Comparison of ENCODE assay signal across 30 cellular contexts in the genomic region with DNA sequence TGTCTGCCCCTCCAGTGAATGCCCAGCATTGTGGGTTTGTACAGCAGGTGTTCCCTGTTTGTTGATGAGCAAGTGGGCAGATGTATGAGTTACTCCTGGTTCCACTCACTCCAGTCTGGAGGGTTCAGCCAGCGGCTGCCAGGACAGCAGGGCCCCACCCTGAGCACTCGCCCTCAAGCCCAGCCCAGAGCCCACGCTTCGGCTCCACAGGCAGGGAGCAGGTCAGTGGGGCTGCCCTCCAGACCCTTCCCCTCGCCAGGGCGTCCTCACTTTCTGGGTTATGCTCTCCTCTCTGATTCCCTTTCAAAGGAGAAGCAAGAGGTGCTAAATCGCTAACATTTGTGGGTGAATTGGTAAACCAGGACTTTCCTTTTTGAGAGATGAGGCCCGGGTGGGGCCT. TPM values are rescaled to one million over a fixed set of nuclear protein-coding genes. Genes with fewer than 3 reads are reported as not detected.
"Had no signal": no experiment of that assay in that cellular context is flagged by ENCODE, and none has a peak within 500 bp of the region (broad histone marks: within the 10 kb centered on the region; RNA-seq: fewer than 3 reads in every experiment).

No MANE protein-coding gene starts in this region.

- H2AFZ ChIP-seq: neural progenitor cell had no signal

- ATAC-seq: effector memory CD8-positive, alpha-beta T cell; left ventricle myocardium superior; mucosa of descending colon; psoas muscle; right cardiac atrium; stimulated activated naive B cell treated with anti-CD40 and anti-IgM and Interleukin-4, amounts not matched to agents 10 μg/mL and 1 μg/mL and 100 μg/mL, for 72 hours; upper lobe of right lung had no signal

- H3K4me1 ChIP-seq: neural progenitor cell, psoas muscle, uterus had no signal

- DNase-seq: cortex of kidney; effector memory CD8-positive, alpha-beta T cell; erythroblast; esophagus squamous epithelium; hypothalamus; immature natural killer cell; left ventricle myocardium superior; mucosa of descending colon; naive B cell; nucleus accumbens; ovary; psoas muscle; right cardiac atrium; sigmoid colon; stimulated activated CD4-positive, alpha-beta T cell treated with anti-CD3 and anti-CD28 coated beads, Interleukin-15, amount 100 ng/mL, for 24 hours; stimulated activated CD4-positive, alpha-beta T cell treated with anti-CD3 and anti-CD28 coated beads, Interleukin-2, amount 100 ng/mL, for 48 hours; stimulated activated naive B cell treated with anti-CD40 and anti-IgM and Interleukin-4, amounts not matched to agents 10 μg/mL and 1 μg/mL and 100 μg/mL, for 72 hours; transverse colon; upper lobe of right lung; uterus had no signal

- H3K27me3 Mint-ChIP-seq: effector memory CD8-positive, alpha-beta T cell; naive B cell had no signal

- H3K4me1 Mint-ChIP-seq: memory B cell; naive B cell; nephron; neural progenitor cell; stimulated activated naive B cell treated with anti-CD40 and anti-IgM and Interleukin-4, amounts not matched to agents 10 μg/mL and 1 μg/mL and 100 μg/mL, for 72 hours had no signal

- H3K9me3 Mint-ChIP-seq: effector memory CD8-positive, alpha-beta T cell; immature natural killer cell; memory B cell; mesothelial cell of epicardium; nephron; neural progenitor cell; stimulated activated naive B cell treated with anti-CD40 and anti-IgM and Interleukin-4, amounts not matched to agents 10 μg/mL and 1 μg/mL and 100 μg/mL, for 72 hours; stimulated activated naive CD8-positive, alpha-beta T cell treated with anti-CD3 and anti-CD28 coated beads, Interleukin-15, Interleukin-2, amounts not matched to agents 100 ng/mL and 50 ng/mL, for 24 hours had no signal

- H3K36me3 ChIP-seq: esophagus squamous epithelium, neural progenitor cell, ovary, sigmoid colon, suprapubic skin, transverse colon, upper lobe of right lung, uterus had no signal

- H3K9ac ChIP-seq: neural progenitor cell had no signal

- H3K36me3 Mint-ChIP-seq: immature natural killer cell; memory B cell; mesothelial cell of epicardium; naive B cell; neural progenitor cell; stimulated activated naive B cell treated with anti-CD40 and anti-IgM and Interleukin-4, amounts not matched to agents 10 μg/mL and 1 μg/mL and 100 μg/mL, for 72 hours had no signal

- H3K9me3 ChIP-seq: esophagus squamous epithelium, mucosa of descending colon, ovary, psoas muscle, sigmoid colon, suprapubic skin, transverse colon, upper lobe of right lung, uterus had no signal

- H3K4me3 ChIP-seq: esophagus squamous epithelium, lung, mucosa of descending colon, neural progenitor cell, ovary, psoas muscle, sigmoid colon, skin epidermis, suprapubic skin, transverse colon, upper lobe of right lung, uterus had no signal

- H3K27ac Mint-ChIP-seq: effector memory CD8-positive, alpha-beta T cell; immature natural killer cell; memory B cell; mesothelial cell of epicardium; naive B cell; nephron; neural progenitor cell; stimulated activated naive B cell treated with anti-CD40 and anti-IgM and Interleukin-4, amounts not matched to agents 10 μg/mL and 1 μg/mL and 100 μg/mL, for 72 hours; stimulated activated naive CD8-positive, alpha-beta T cell treated with anti-CD3 and anti-CD28 coated beads, Interleukin-15, Interleukin-2, amounts not matched to agents 100 ng/mL and 50 ng/mL, for 24 hours had no signal

- H3K27ac ChIP-seq: esophagus squamous epithelium, neural progenitor cell, ovary, psoas muscle, sigmoid colon, skin epidermis, suprapubic skin, transverse colon, upper lobe of right lung, uterus had no signal

- H3K4me2 ChIP-seq: neural progenitor cell had no signal

- H3K4me3 Mint-ChIP-seq: effector memory CD8-positive, alpha-beta T cell; immature natural killer cell; memory B cell; mesothelial cell of epicardium; nephron; neural progenitor cell; stimulated activated naive B cell treated with anti-CD40 and anti-IgM and Interleukin-4, amounts not matched to agents 10 μg/mL and 1 μg/mL and 100 μg/mL, for 72 hours; stimulated activated naive CD8-positive, alpha-beta T cell treated with anti-CD3 and anti-CD28 coated beads, Interleukin-15, Interleukin-2, amounts not matched to agents 100 ng/mL and 50 ng/mL, for 24 hours had no signal

- H3K27me3 ChIP-seq: ovary, uterus had no signal

RNA-seq across cellular contexts. Expression of a gene that starts 4.8 kb away (rescaled TPM):
- total RNA-seq: dermis microvascular lymphatic vessel endothelial cell had no signal
- polyA plus RNA-seq: keratinocyte had no signal
